ENCODE assay signal across 8 cellular contexts in genomic region chr17:35808962-35809854, GRCh38. TPM values are rescaled to one million over a fixed set of nuclear protein-coding genes. Genes with fewer than 3 reads are reported as not detected.
A peak's percentile ranks its signal among the peaks of the same experiment; 100 is the strongest.
DNase-seq lines count a peak whose midpoint lies in the region; ATAC-seq, FAIRE-seq and TF ChIP-seq lines count a peak whose summit lies in the region.

Gene TAF15 (plus strand): TSS chr17:35809484. CDS start chr17:35809570, 86 bp downstream.

- DNase-seq in NCI-H1694 (lab: John Stamatoyannopoulos, UW) (peak; percentile 97), amygdala (lab: John Stamatoyannopoulos, UW) (peak; percentile 58 to 98 (median 94)), left ventricle myocardium superior (peak; percentile 96), psoas muscle (peak; percentile 95 to 97), urothelium cell line (ENCODE audit: low spot score) (peak; percentile 98)

- FAIRE-seq in urothelium cell line (lab: Jason Lieb, UNC) = no peak

- peak; percentile 72 for TF ChIP-seq CTCF in psoas muscle (IDR thresholded peaks at IDR 0.05)

- intact Hi-C loops in left ventricle myocardium superior (cut with micrococcal nuclease) (no loop called here), psoas muscle (cut with DNase I) (loop anchor here (1.0 to 2.0 kb wide), 2 partner anchors 42 to 45 kb away; no protein-coding TSS in a partner anchor)

- no peaks in the 10 kb centered on the region for H3K27me3 ChIP-seq in psoas muscle (ENCODE audit: insufficient read depth in 3 of 3, low read length in 2 of 3)

- H3K9me3 Mint-ChIP-seq in T-helper 1 cell treated with Interleukin-12 subunit alpha and Interleukin-12 subunit beta and Interleukin-4 antibody, amounts not matched to agents 30 μg/mL and 1 μg/mL, for 36 hours = no peaks in the 10 kb centered on the region

- no peaks in the 10 kb centered on the region for H3K36me3 ChIP-seq in psoas muscle (ENCODE audit: insufficient read depth in 1 of 2, low read depth in 1 of 2)

- WGBS in psoas muscle, 3 donors = 0 to 1% (median 0%) methylated on average over 63 to 71 of the region's 71 CpGs

- no peaks in the 10 kb centered on the region for H3K27me3 Mint-ChIP-seq in T-helper 1 cell treated with Interleukin-12 subunit alpha and Interleukin-12 subunit beta and Interleukin-4 antibody, amounts not matched to agents 30 μg/mL and 1 μg/mL, for 36 hours (ENCODE audit: low read depth)

- peaks cover 8% of the 10 kb centered on the region for H3K36me3 Mint-ChIP-seq in T-helper 1 cell treated with Interleukin-12 subunit alpha and Interleukin-12 subunit beta and Interleukin-4 antibody, amounts not matched to agents 30 μg/mL and 1 μg/mL, for 36 hours (ENCODE audit: low read depth)

- peak; percentile 99 for TF ChIP-seq POLR2A in GM15510 (IDR thresholded peaks at IDR 0.05; ENCODE audit: borderline replicate concordance, extremely low read depth, insufficient read length)

- H3K9me3 ChIP-seq in psoas muscle = no peaks in the 10 kb centered on the region

- ATAC-seq in HG02885 (IDR thresholded peaks at IDR 0.05; ENCODE audit: poor library complexity, unreplicated experiment) (peak; percentile 92), left ventricle myocardium superior (peak; percentile 98), psoas muscle (peak; percentile 96 to 99 (median 98))

- H3K4me3 Mint-ChIP-seq in T-helper 1 cell treated with Interleukin-12 subunit alpha and Interleukin-12 subunit beta and Interleukin-4 antibody, amounts not matched to agents 30 μg/mL and 1 μg/mL, for 36 hours = peak within 1 kb of the TSS; percentile 91

- H3K27ac ChIP-seq in psoas muscle = peak within 1 kb of the TSS; percentile 92

- peaks cover 44% of the 10 kb centered on the region for H3K4me1 Mint-ChIP-seq in T-helper 1 cell treated with Interleukin-12 subunit alpha and Interleukin-12 subunit beta and Interleukin-4 antibody, amounts not matched to agents 30 μg/mL and 1 μg/mL, for 36 hours (ENCODE audit: low read depth)

- peaks cover 20% of the 10 kb centered on the region for H3K4me1 ChIP-seq in psoas muscle

- peak within 1 kb of the TSS; percentile 98 for H3K27ac Mint-ChIP-seq in T-helper 1 cell treated with Interleukin-12 subunit alpha and Interleukin-12 subunit beta and Interleukin-4 antibody, amounts not matched to agents 30 μg/mL and 1 μg/mL, for 36 hours

- H3K4me3 ChIP-seq in psoas muscle = peak within 1 kb of the TSS; percentile 87

RNA-seq across cellular contexts. Expression of gene TAF15, which starts in this region (rescaled TPM):
- total RNA-seq in left ventricle myocardium superior = 110 TPM
- total RNA-seq in psoas muscle = 100 to 1,000 TPM; 101 to 141 (median 125) TPM
- 100 to 1,000 TPM in 1 of 3 donors, 10 to 100 TPM in 2; 51.9 to 105 (median 65.2) TPM for polyA plus RNA-seq in psoas muscle

Comparison
In these comparisons a context has a peak if more than half of its experiments do, and no peak if none do; other contexts are left out.
1. Peak in every context shown above with its lines: DNase-seq, ATAC-seq, H3K4me3 ChIP-seq and H3K27ac ChIP-seq.